In the genomic region with DNA sequence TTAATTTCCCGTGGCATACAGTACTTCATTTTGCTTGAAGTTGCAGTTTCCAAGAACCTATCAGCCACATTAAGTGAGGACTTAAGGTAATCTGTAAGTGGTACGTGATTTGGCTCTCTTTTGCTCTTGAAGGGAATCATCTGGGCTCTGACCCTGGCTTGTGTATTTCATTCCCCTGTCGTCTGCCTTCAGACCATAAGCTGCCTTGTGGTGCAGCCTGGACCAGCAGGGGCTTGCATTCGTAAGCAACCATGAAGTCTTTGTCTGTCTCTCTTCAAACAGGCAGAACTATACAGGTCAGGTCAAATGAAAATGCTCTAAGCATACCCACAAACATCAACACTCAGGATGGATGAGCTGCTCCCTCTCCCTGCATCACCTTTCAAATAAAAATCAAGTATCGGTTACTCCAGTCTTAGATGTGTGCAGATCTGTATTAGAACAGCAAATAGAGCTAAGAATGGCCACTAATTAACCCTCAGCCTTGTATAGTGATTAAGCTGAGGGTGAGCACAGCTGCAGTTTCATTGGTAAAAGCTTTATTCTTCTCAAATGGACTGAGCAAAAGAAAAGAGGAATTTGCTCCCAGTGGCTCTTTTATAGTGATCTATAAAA, we compare ENCODE assay signal across 1 cellular context.
TF ChIP-seq lines count a peak whose summit lies in the region.

No MANE protein-coding gene starts in this region.

TF ChIP-seq in H1, 55 proteins besides CTCF, POLR2A, EP300 and RAD21:
- TF ChIP-seq EGR1 (IDR thresholded peaks at IDR 0.05; ENCODE audit: borderline replicate concordance, low read depth, low read length), result no peak
- TF ChIP-seq ZNF274 (IDR thresholded peaks at IDR 0.05; ENCODE audit: borderline replicate concordance, extremely low read depth, low read length), result no peak
- TF ChIP-seq TCF12 (IDR thresholded peaks at IDR 0.05; ENCODE audit: low read depth, low read length), result no peak
